Comparison of ENCODE assay signal across 24 cellular contexts in the genomic region with DNA sequence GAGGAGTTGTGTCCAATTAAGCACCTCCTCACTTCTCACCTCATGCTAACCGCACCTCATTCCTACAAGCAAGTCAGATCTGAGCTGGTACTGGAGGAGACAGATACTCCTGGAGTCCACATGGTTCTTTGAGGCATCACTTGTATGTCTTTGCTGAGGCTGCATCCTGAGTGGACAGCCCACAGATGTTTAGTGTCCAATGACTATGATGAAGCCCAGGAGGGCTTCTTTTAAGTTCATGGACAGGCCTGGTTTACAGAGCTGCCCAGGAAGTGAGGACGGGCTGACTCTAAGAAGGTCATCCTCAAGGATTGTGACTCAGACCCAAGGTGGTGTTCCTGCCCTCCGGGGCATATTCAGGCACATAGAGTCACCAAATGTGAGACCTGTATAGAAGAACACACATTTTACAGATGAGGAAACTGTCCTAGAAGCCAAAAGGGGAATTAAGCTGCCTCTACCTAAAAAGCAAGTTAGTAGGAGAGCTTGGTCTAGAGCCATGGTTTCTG.
"Had no signal": no experiment of that assay in that cellular context is flagged by ENCODE, and none has a peak within 500 bp of the region (broad histone marks: within the 10 kb centered on the region; RNA-seq: fewer than 3 reads in every experiment).

No MANE protein-coding gene starts in this region.

- H3K9me3 Mint-ChIP-seq: effector memory CD8-positive, alpha-beta T cell; natural killer cell treated with Interleukin-12 subunit alpha and Interleukin-12 subunit beta and Interleukin-15 and Interleukin-18, amount 100 ng/mL, for 72 hours had no signal

- H3K27me3 Mint-ChIP-seq: dendritic cell treated with granulocyte-macrophage colony-stimulating factor and Interleukin-4, amounts not matched to agents 40 ng/mL and 50 ng/mL, for 4 days; effector memory CD8-positive, alpha-beta T cell; progenitor cell of endocrine pancreas; stimulated activated naive CD8-positive, alpha-beta T cell treated with anti-CD3 and anti-CD28 coated beads, Interleukin-15, Interleukin-2, amounts not matched to agents 100 ng/mL and 50 ng/mL, for 24 hours had no signal

- H3K27me3 ChIP-seq: esophagus muscularis mucosa, hepatocyte, pancreas, tibial artery, upper lobe of left lung, uterus had no signal

- H3K79me2 ChIP-seq: hepatocyte had no signal

- H3K4me3 ChIP-seq: esophagus muscularis mucosa, hepatocyte, left ventricle myocardium inferior, lower lobe of right lung, pancreas, tibial artery, upper lobe of left lung, uterus had no signal

- ATAC-seq: effector memory CD8-positive, alpha-beta T cell; left cardiac atrium; lower lobe of right lung; natural killer cell treated with Interleukin-12 subunit alpha and Interleukin-12 subunit beta and Interleukin-15 and Interleukin-18, amount 100 ng/mL, for 72 hours; pancreas; right cardiac atrium had no signal

- DNase-seq: effector memory CD8-positive, alpha-beta T cell; foreskin fibroblast; head of caudate nucleus; kidney; left cardiac atrium; left ventricle myocardium inferior; lower lobe of right lung; mesenchymal stem cell; midbrain; occipital lobe; pancreas; right cardiac atrium; small intestine; stimulated activated CD4-positive, alpha-beta T cell treated with anti-CD3 and anti-CD28 coated beads, Interleukin-12 subunit alpha, Interleukin-12 subunit beta, amount 100 ng/mL, for 4 hours; tibial artery; upper lobe of left lung; uterus had no signal

- H2AFZ ChIP-seq: hepatocyte had no signal

- H3K4me2 ChIP-seq: hepatocyte had no signal

- H3K27ac ChIP-seq: epithelial cell of prostate, esophagus muscularis mucosa, hepatocyte, left ventricle myocardium inferior, lower lobe of right lung, pancreas, tibial artery, upper lobe of left lung, uterus had no signal

- H3K36me3 ChIP-seq: left ventricle myocardium inferior, lower lobe of right lung, pancreas, upper lobe of left lung, uterus had no signal

- H3K4me1 ChIP-seq: esophagus muscularis mucosa, left ventricle myocardium inferior, lower lobe of right lung, pancreas, tibial artery, upper lobe of left lung, uterus had no signal

- H3K4me3 Mint-ChIP-seq: dendritic cell treated with granulocyte-macrophage colony-stimulating factor and Interleukin-4, amounts not matched to agents 40 ng/mL and 50 ng/mL, for 4 days; effector memory CD8-positive, alpha-beta T cell; natural killer cell treated with Interleukin-12 subunit alpha and Interleukin-12 subunit beta and Interleukin-15 and Interleukin-18, amount 100 ng/mL, for 72 hours; stimulated activated naive CD8-positive, alpha-beta T cell treated with anti-CD3 and anti-CD28 coated beads, Interleukin-15, Interleukin-2, amounts not matched to agents 100 ng/mL and 50 ng/mL, for 24 hours had no signal

- H3K27ac Mint-ChIP-seq: dendritic cell treated with granulocyte-macrophage colony-stimulating factor and Interleukin-4, amounts not matched to agents 40 ng/mL and 50 ng/mL, for 4 days; effector memory CD8-positive, alpha-beta T cell; natural killer cell treated with Interleukin-12 subunit alpha and Interleukin-12 subunit beta and Interleukin-15 and Interleukin-18, amount 100 ng/mL, for 72 hours; progenitor cell of endocrine pancreas; stimulated activated naive CD8-positive, alpha-beta T cell treated with anti-CD3 and anti-CD28 coated beads, Interleukin-15, Interleukin-2, amounts not matched to agents 100 ng/mL and 50 ng/mL, for 24 hours had no signal

- H3K36me3 Mint-ChIP-seq: natural killer cell treated with Interleukin-12 subunit alpha and Interleukin-12 subunit beta and Interleukin-15 and Interleukin-18, amount 100 ng/mL, for 72 hours had no signal
